16 cellular contexts compared by ENCODE assay signal in the genomic region with DNA sequence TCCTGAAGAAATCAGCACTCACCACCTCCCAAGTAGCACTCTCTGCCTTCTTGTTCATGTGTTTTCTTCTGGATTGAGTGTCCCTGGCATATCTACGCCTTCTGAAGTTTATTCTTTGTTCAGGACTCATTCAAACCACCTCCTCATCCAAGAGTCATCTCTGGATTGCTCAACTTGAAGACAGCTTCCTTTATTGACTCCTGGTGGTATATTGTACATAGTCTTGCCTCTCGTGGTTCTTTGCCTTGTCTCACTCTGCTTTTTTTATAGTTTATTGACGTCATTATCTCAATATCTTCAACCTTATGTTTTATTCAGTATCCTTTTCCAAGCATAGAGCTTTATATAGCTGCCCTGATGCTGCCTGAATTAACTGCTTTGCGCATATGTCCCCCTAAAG.
DNase-seq lines count a peak whose midpoint lies in the region; ATAC-seq and TF ChIP-seq lines count a peak whose summit lies in the region.
"Had no signal": no experiment of that assay in that cellular context is flagged by ENCODE, and none has a peak within 500 bp of the region (broad histone marks: within the 10 kb centered on the region; RNA-seq: fewer than 3 reads in every experiment).

No MANE protein-coding gene starts in this region.

- peak; percentile 16 for ATAC-seq in GM19025 (IDR thresholded peaks at IDR 0.05; ENCODE audit: low read depth, unreplicated experiment)
- peak; percentile 14 for ATAC-seq in HG03039 (IDR thresholded peaks at IDR 0.05; ENCODE audit: unreplicated experiment)
- ATAC-seq in GM19395 (IDR thresholded peaks at IDR 0.05; ENCODE audit: unreplicated experiment) = no peak
- ATAC-seq: Panc1, right cardiac atrium had no signal

- no peak overlapping the region for H3K4me3 ChIP-seq in AG09309 (ENCODE audit: control insufficient read depth, low read depth, low read length)
- H3K4me3 ChIP-seq in SJSA1 = no peak overlapping the region
- H3K4me3 ChIP-seq: BLaER1, coronary artery had no signal

- H3K27ac ChIP-seq in SJSA1 = peak overlapping the region; percentile 95
- H3K27ac ChIP-seq: BLaER1, coronary artery, HL-60 had no signal

- no peaks in the 10 kb centered on the region for H3K36me3 ChIP-seq in SJSA1
- H3K36me3 ChIP-seq: BLaER1 had no signal

- no peaks in the 10 kb centered on the region for H3K9me3 ChIP-seq in SJSA1 (replicated peaks)
- H3K9me3 ChIP-seq: BLaER1 had no signal

- H3K27me3 ChIP-seq in SJSA1 (replicated peaks) = no peaks in the 10 kb centered on the region
- H3K27me3 ChIP-seq: BLaER1 had no signal

- peak; percentile 57 for DNase-seq in AG09309 (ENCODE audit: low read depth)
- DNase-seq in SJSA1 (ENCODE audit: low read depth in 1 of 2, low spot score in 2 of 2) = peak in 1 of 2 experiments; percentile 78
- no peak for DNase-seq in NCI-H146 (lab: John Stamatoyannopoulos, UW)
- DNase-seq in putamen (ENCODE audit: low spot score) = no peak
- no peak for DNase-seq in activated CD8-positive, alpha-beta memory T cell treated with anti-CD3 and anti-CD28 coated beads, Interleukin-2, amount 50 U/mL, for 4 hours
- DNase-seq: activated CD4-positive, CD25-positive, alpha-beta regulatory T cell treated with anti-CD3 and anti-CD28 coated beads, Interleukin-2, amount 50 U/mL, for 72 hours; activated naive CD4-positive, alpha-beta T cell treated with Interleukin-2 at 50 U/mL for 16 hours; NCI-H1930; right cardiac atrium had no signal

- no peak for TF ChIP-seq CTCF in AG09309 (IDR thresholded peaks at IDR 0.05; ENCODE audit: control insufficient read depth, insufficient read depth, low read depth, low read length, missing control alignments)

- peaks cover 41% of the 10 kb centered on the region for H3K4me1 ChIP-seq in SJSA1 (replicated peaks)
- H3K4me1 ChIP-seq: BLaER1 had no signal
